In genomic region chr11:77165066-77165465, GRCh38 we compare ENCODE assay signal across 7 cellular contexts. TPM values are rescaled to one million over a fixed set of nuclear protein-coding genes. Genes with fewer than 3 reads are reported as not detected.
"Had no signal": no experiment of that assay in that cellular context is flagged by ENCODE, and none has a peak within 500 bp of the region (broad histone marks: within the 10 kb centered on the region; RNA-seq: fewer than 3 reads in every experiment).

No MANE protein-coding gene starts in this region.

- H2AFZ ChIP-seq: GM23338 had no signal

- H3K27ac Mint-ChIP-seq: GM23338, H9 had no signal

- H3K4me3 ChIP-seq: GM23338, K562 had no signal

- H3K9me3 Mint-ChIP-seq: GM23338 had no signal

- H3K4me3 Mint-ChIP-seq: GM23338, H9 had no signal

- H3K4me2 ChIP-seq: GM23338 had no signal

- FAIRE-seq: H1, H54, K562 had no signal

- ATAC-seq: GM23338, K562 had no signal

- DNase-seq: H9, HCEC 1CT, IMR-90 had no signal

RNA-seq across cellular contexts. Expression of gene MYO7A, which starts 37.0 kb away (rescaled TPM):
- total RNA-seq: IMR-90 had no signal
